In the genomic region with DNA sequence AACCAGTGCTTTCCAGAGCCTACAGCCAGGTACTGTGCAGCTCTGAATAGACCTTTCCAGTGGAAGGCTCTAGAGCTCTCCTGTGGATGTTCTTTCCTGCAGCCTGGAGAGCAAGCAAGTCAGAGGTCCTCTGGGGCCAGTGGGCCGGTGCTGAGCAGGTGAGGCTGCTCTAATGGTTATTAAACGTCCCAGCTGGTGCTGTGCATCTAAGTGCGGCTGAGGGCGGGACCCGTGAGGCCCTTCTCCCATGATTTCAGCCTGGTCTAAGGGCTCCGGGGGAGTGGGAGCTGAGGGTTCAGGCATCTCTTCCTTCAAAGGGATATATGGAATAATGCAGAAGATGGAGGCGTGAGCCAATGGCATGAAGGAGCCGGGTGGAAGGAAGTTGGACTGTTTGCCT, we compare ENCODE assay signal across 23 cellular contexts.
"Had no signal": no experiment of that assay in that cellular context is flagged by ENCODE, and none has a peak within 500 bp of the region (broad histone marks: within the 10 kb centered on the region; RNA-seq: fewer than 3 reads in every experiment).

No MANE protein-coding gene starts in this region.

- H3K4me1 ChIP-seq: parathyroid adenoma, psoas muscle, right lobe of liver, sigmoid colon, stomach, thyroid gland, tibial nerve, upper lobe of left lung, vagina had no signal

- H3K9ac ChIP-seq: parathyroid adenoma had no signal

- H3K36me3 ChIP-seq: ovary, right lobe of liver, sigmoid colon, stomach, thoracic aorta, thyroid gland, tibial nerve, upper lobe of left lung, vagina had no signal

- FAIRE-seq: small intestine had no signal

- DNase-seq: naive thymus-derived CD4-positive, alpha-beta T cell; natural killer cell; occipital lobe; ovary; psoas muscle; right cardiac atrium; right lobe of liver; sigmoid colon; small intestine; stimulated activated CD4-positive, alpha-beta T cell treated with anti-CD3 and anti-CD28 coated beads, Interleukin-15, amount 100 ng/mL, for 24 hours; stimulated activated CD4-positive, alpha-beta T cell treated with anti-CD3 and anti-CD28 coated beads, Interleukin-2, amount 100 ng/mL, for 24 hours; stimulated activated CD4-positive, alpha-beta T cell treated with anti-CD3 and anti-CD28 coated beads, Interleukin-2, amount 100 ng/mL, for 48 hours; stimulated activated CD4-positive, alpha-beta T cell treated with anti-CD3 and anti-CD28 coated beads, Interleukin-4, amount 100 ng/mL, for 24 hours; stimulated activated naive B cell treated with anti-CD40 and anti-IgM and Interleukin-4, amounts not matched to agents 10 μg/mL and 1 μg/mL and 100 μg/mL, for 72 hours; stimulated activated naive CD4-positive, alpha-beta T cell treated with Interleukin-2 at 50 U/mL for 16 hours; stomach; thyroid gland; trophoblast cell had no signal

- H2AFZ ChIP-seq: parathyroid adenoma had no signal

- H3K4me3 ChIP-seq: ovary, psoas muscle, right lobe of liver, sigmoid colon, stomach, thoracic aorta, thyroid gland, tibial nerve, upper lobe of left lung, vagina had no signal

- H3K27me3 ChIP-seq: ovary, right lobe of liver, sigmoid colon, thyroid gland, tibial nerve, upper lobe of left lung, vagina had no signal

- H3K27ac ChIP-seq: ovary, parathyroid adenoma, psoas muscle, right lobe of liver, sigmoid colon, stomach, thoracic aorta, thyroid gland, tibial nerve, upper lobe of left lung, vagina had no signal

- H3K9me3 ChIP-seq: ovary, right lobe of liver, thyroid gland, vagina had no signal
